ENCODE assay signal across 13 cellular contexts in the genomic region with DNA sequence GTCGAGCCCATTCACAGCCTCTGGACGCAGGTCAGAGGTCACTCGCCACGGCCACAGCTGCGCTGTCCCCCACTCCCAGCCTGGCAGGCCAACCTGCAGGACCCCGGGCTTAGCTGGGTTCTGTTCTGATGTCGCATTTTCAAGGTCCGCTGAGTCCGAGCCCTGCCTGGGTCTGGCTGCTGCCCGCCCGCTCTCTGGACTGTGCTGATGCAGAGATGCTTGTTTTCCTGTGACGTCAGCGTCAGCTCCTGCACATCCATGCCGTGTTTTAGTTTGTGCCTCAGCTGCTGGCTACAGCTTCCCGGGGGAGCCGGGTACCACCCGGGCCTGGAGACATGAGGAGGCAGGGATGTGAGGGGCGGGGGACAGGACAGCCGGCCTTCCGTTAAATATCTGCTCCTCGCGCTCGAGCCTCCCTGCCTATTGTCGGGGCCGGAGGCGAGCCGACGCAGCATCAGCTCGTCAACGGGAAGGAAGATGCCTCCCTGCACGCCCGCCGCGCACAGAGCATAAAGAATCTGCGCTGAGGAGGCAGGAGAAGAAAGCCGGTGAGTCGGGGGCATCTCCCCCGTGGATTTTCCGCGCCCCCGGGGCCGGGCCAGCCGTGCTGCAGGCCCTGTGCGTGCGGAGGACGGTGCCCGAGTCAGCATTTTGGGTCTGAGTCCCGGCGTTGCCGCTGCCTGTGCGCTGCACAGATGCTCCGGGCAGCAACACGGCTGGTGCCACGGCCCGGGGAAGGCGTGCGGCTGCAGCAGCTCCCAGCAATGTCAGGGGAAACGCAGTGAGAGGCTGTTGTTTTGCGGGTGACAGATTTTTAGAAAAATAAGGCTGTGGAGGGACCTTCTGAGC. TPM values are rescaled to one million over a fixed set of nuclear protein-coding genes. Genes with fewer than 3 reads are reported as not detected.
DNase-seq lines count a peak whose midpoint lies in the region; ATAC-seq, FAIRE-seq and TF ChIP-seq lines count a peak whose summit lies in the region.
"Had no signal": no experiment of that assay in that cellular context is flagged by ENCODE, and none has a peak within 500 bp of the region (broad histone marks: within the 10 kb centered on the region; RNA-seq: fewer than 3 reads in every experiment).

No MANE protein-coding gene starts in this region.

- H3K9ac ChIP-seq in HUES64 (ENCODE audit: low read depth, low read length) (no peak overlapping the region), mesenchymal stem cell (ENCODE audit: low read length) (peak overlapping the region; percentile 74)

- H3K4me3 ChIP-seq in AG09309 (ENCODE audit: control insufficient read depth, low read depth, low read length) = peak overlapping the region; percentile 50
- H3K4me3 ChIP-seq in HUES64 (ENCODE audit: low read length) = no peak overlapping the region
- H3K4me3 ChIP-seq in cardiac fibroblast (replicated peaks in 1 of 2; ENCODE audit: low read depth in 2 of 2, low read length in 2 of 2) = peak overlapping the region; percentile 41 to 51
- peak overlapping the region in 1 of 2 experiments; percentile 78 for H3K4me3 ChIP-seq in mesenchymal stem cell (ENCODE audit: insufficient read depth in 1 of 2, low read depth in 1 of 2, low read length in 2 of 2)

- no peak overlapping the region for H4K91ac ChIP-seq in mesenchymal stem cell (ENCODE audit: low read length)

- H3K36me3 Mint-ChIP-seq in T-helper 17 cell (ENCODE audit: low read depth) = peaks cover 8% of the 10 kb centered on the region

- H3K79me1 ChIP-seq in mesenchymal stem cell (replicated peaks; ENCODE audit: low read length, poor library complexity, severe bottlenecking) = peaks cover 43% of the 10 kb centered on the region

- no peak overlapping the region for H2BK12ac ChIP-seq in mesenchymal stem cell (ENCODE audit: low read length in 2 of 2)

- H2BK15ac ChIP-seq in mesenchymal stem cell (ENCODE audit: low read depth, poor library complexity, severe bottlenecking) = no peak overlapping the region

- H3K27me3 ChIP-seq in HUES64 (ENCODE audit: insufficient read depth, low read length) (no peaks in the 10 kb centered on the region), mesenchymal stem cell (ENCODE audit: control insufficient read depth in 1 of 2, insufficient read depth in 1 of 2, low read length in 2 of 2) (peaks cover 0 to 72% of the 10 kb centered on the region in 2 experiments)

- peaks cover 16% of the 10 kb centered on the region for H3K36me3 ChIP-seq in HUES64 (ENCODE audit: insufficient read depth, low read length)
- peaks cover 0 to 76% of the 10 kb centered on the region in 2 experiments for H3K36me3 ChIP-seq in mesenchymal stem cell (ENCODE audit: control insufficient read depth in 1 of 2, insufficient read depth in 2 of 2, low read depth in 1 of 2, low read length in 2 of 2)

- no peak overlapping the region for H3K4me2 ChIP-seq in mesenchymal stem cell (ENCODE audit: low read length, poor library complexity, severe bottlenecking)

- H3K27ac ChIP-seq in HUES64 (ENCODE audit: low read depth, low read length) (peak overlapping the region; percentile 25; the same call in 1 of the 2 replicates), mesenchymal stem cell (ENCODE audit: low read length, poor library complexity, severe bottlenecking) (no peak overlapping the region)
- H3K27ac ChIP-seq: stomach had no signal

- no peak overlapping the region for H2BK120ac ChIP-seq in mesenchymal stem cell (ENCODE audit: low read depth, low read length)

- no peak overlapping the region for H2AK5ac ChIP-seq in mesenchymal stem cell (ENCODE audit: low read length, severe bottlenecking)

- H3K4me1 Mint-ChIP-seq in T-helper 17 cell = peaks cover 12% of the 10 kb centered on the region

- no peak overlapping the region for H2BK5ac ChIP-seq in mesenchymal stem cell (ENCODE audit: low read depth, low read length, poor library complexity, severe bottlenecking)

- no peak overlapping the region for H3K23ac ChIP-seq in mesenchymal stem cell (ENCODE audit: low read length in 2 of 2)

- H3K9me3 ChIP-seq in HUES64 (ENCODE audit: insufficient read depth, low read depth, low read length) (peaks cover 20% of the 10 kb centered on the region), mesenchymal stem cell (ENCODE audit: control insufficient read depth, low read length) (peaks cover 19% of the 10 kb centered on the region), T-helper 17 cell (ENCODE audit: control insufficient read depth, low read length, poor library complexity, severe bottlenecking) (peaks cover 3% of the 10 kb centered on the region)

- no peak overlapping the region for H4K8ac ChIP-seq in mesenchymal stem cell (ENCODE audit: low read length)

- 91% methylated on average over 59 of the region's 59 CpGs for WGBS in HUES64
- WGBS in mesenchymal stem cell = 82% methylated on average over 59 of the region's 59 CpGs

- no peak overlapping the region for H3K4ac ChIP-seq in mesenchymal stem cell (ENCODE audit: low read depth in 1 of 2, low read length in 2 of 2)

- H3K14ac ChIP-seq in mesenchymal stem cell (ENCODE audit: low read length in 2 of 2) = no peak overlapping the region

- H3K4me3 Mint-ChIP-seq in T-helper 17 cell = no peak overlapping the region
- H3K4me3 Mint-ChIP-seq: dendritic cell treated with granulocyte-macrophage colony-stimulating factor and Interleukin-4, amounts not matched to agents 40 ng/mL and 50 ng/mL, for 4 days had no signal

- H3K4me1 ChIP-seq in HUES64 (ENCODE audit: insufficient read depth, low read length) = no peaks in the 10 kb centered on the region
- peaks cover 8% of the 10 kb centered on the region for H3K4me1 ChIP-seq in mesenchymal stem cell (ENCODE audit: control insufficient read depth, insufficient read depth, low read depth, low read length)
- H3K4me1 ChIP-seq: stomach had no signal

- no peak overlapping the region for H2AFZ ChIP-seq in mesenchymal stem cell (ENCODE audit: low read depth, low read length)

- H3K27me3 Mint-ChIP-seq in T-helper 17 cell = no peaks in the 10 kb centered on the region

- peak; percentile 3 for DNase-seq in AG09309 (ENCODE audit: low read depth)
- DNase-seq in cardiac fibroblast (ENCODE audit: low read depth in 2 of 2) = peak; percentile 49 to 58
- no peak for DNase-seq in mesenchymal stem cell
- no peak for DNase-seq in urothelium cell line (ENCODE audit: low spot score)
- no peak for DNase-seq in HuH-7.5 (ENCODE audit: low spot score)
- DNase-seq in NOMO-1 treated with DMSO at 0.1 percent for 48 hours (lab: John Stamatoyannopoulos, UW; ENCODE audit: unreplicated experiment) = no peak
- no peak for DNase-seq in T-helper 17 cell
- DNase-seq: DMS79 treated with DMSO at 0.1 percent for 48 hours, left colon, Right ventricle myocardium superior, stomach had no signal

- no peak overlapping the region for H3K27ac Mint-ChIP-seq in T-helper 17 cell
- H3K27ac Mint-ChIP-seq: dendritic cell treated with granulocyte-macrophage colony-stimulating factor and Interleukin-4, amounts not matched to agents 40 ng/mL and 50 ng/mL, for 4 days had no signal

- no peak for TF ChIP-seq CTCF in AG09309 (IDR thresholded peaks at IDR 0.05; ENCODE audit: control insufficient read depth, insufficient read depth, low read depth, low read length, missing control alignments)
- no peak for TF ChIP-seq CTCF in cardiac fibroblast (IDR thresholded peaks at IDR 0.05; ENCODE audit: low read depth, low read length)

- no peak for FAIRE-seq in urothelium cell line (lab: Jason Lieb, UNC)

- H3K18ac ChIP-seq in mesenchymal stem cell (ENCODE audit: low read depth in 1 of 2, low read length in 2 of 2) = no peak overlapping the region

- ATAC-seq in T-helper 17 cell = no peak
- ATAC-seq: left colon had no signal

RNA-seq across cellular contexts. Expression of gene PRKCZ, which starts 23.4 kb away (rescaled TPM):
- polyA plus RNA-seq in HUES64 (2013, experiment 1 of 2) = 19.7 TPM
- polyA plus RNA-seq in HUES64 (2013, experiment 2 of 2) = 19.4 TPM
- polyA plus RNA-seq in mesenchymal stem cell (2013, experiment 1 of 2) = 0.99 TPM
- 0.74 TPM for polyA plus RNA-seq in mesenchymal stem cell (2013, experiment 2 of 2)
- total RNA-seq in T-helper 17 cell = 10 to 100 TPM; 26.0 to 33.5 TPM

RNA-seq across cellular contexts. Expression of gene GABRD, which starts 54.5 kb away (rescaled TPM):
- polyA plus RNA-seq in HUES64 (2013, experiment 1 of 2) = 1.2 TPM
- 2.0 TPM for polyA plus RNA-seq in HUES64 (2013, experiment 2 of 2)
- not detected for polyA plus RNA-seq in mesenchymal stem cell (2013, experiment 1 of 2)
- polyA plus RNA-seq in mesenchymal stem cell (2013, experiment 2 of 2) = not detected
- under 1 TPM in 1 of 2 donors, not detected in 1; 0.17 TPM for total RNA-seq in T-helper 17 cell
- total RNA-seq: left colon had no signal

Comparison
In these comparisons a context has a peak if more than half of its experiments do, and no peak if none do; other contexts are left out.
1. DNase-seq: peak in AG09309 (single experiment) and cardiac fibroblast (2 of 2); none in mesenchymal stem cell (single experiment), urothelium cell line (single experiment), HuH-7.5 (single experiment), NOMO-1 treated with DMSO at 0.1 percent for 48 hours (single experiment) and T-helper 17 cell (0 of 3).